11 cellular contexts compared by ENCODE assay signal in genomic region chr11:11993814-11994213, GRCh38.
DNase-seq lines count a peak whose midpoint lies in the region; ATAC-seq and TF ChIP-seq lines count a peak whose summit lies in the region.
"Had no signal": no experiment of that assay in that cellular context is flagged by ENCODE, and none has a peak within 500 bp of the region (broad histone marks: within the 10 kb centered on the region; RNA-seq: fewer than 3 reads in every experiment).

No MANE protein-coding gene starts in this region.

- H3K4me3 ChIP-seq in astrocyte of the spinal cord (ENCODE audit: low read depth, low read length): no peak overlapping the region

- ATAC-seq in HG03469 (IDR thresholded peaks at IDR 0.05; ENCODE audit: unreplicated experiment) (no peak), HG03520 (IDR thresholded peaks at IDR 0.05; ENCODE audit: unreplicated experiment) (no peak)

- TF ChIP-seq CTCF in astrocyte of the spinal cord (IDR thresholded peaks at IDR 0.05; ENCODE audit: low read depth, low read length): no peak
- no peak for TF ChIP-seq CTCF in GM13977 (IDR thresholded peaks at IDR 0.05; ENCODE audit: extremely low read depth, insufficient read depth, missing control alignments)

- peak overlapping the region; percentile 51 for H3K27ac ChIP-seq in substantia nigra (ENCODE audit: low read depth, low read length, poor library complexity, severe bottlenecking)

- peak; percentile 57 for DNase-seq in HK-2 (ENCODE audit: unreplicated experiment)
- peak; percentile 85 for DNase-seq in astrocyte of the spinal cord (ENCODE audit: low read depth, low spot score)
- DNase-seq in hepatic stellate cell (ENCODE audit: low spot score): peak; percentile 68
- peak in 31 of 49 donors; percentile 22 to 81 (median 50) for DNase-seq in substantia nigra (lab: John Stamatoyannopoulos, UW)
- DNase-seq in NCI-H345 (lab: John Stamatoyannopoulos, UW): no peak
- DNase-seq in GM13977 (ENCODE audit: low spot score): no peak
- DNase-seq: activated naive CD4-positive, alpha-beta T cell treated with Interleukin-2 at 50 U/mL for 16 hours; NCI-H82; stimulated activated naive CD4-positive, alpha-beta T cell had no signal

- in situ Hi-C loops in astrocyte of the spinal cord (cut with HindIII; ENCODE audit: low sequenced_read_pairs) (no loop called here), GM13977 (cut with MboI; ENCODE audit: low pct_unique_long_range_greater_than_20kb, low sequenced_read_pairs, unreplicated experiment) (no loop called here)

Comparison
In these comparisons a context has a peak if more than half of its experiments do, and no peak if none do; other contexts are left out.
1. DNase-seq: peak in HK-2 (single experiment), astrocyte of the spinal cord (single experiment), hepatic stellate cell (single experiment) and substantia nigra (31 of 49); none in NCI-H345 (single experiment) and GM13977 (single experiment).